ENCODE assay signal across 23 cellular contexts in the genomic region with DNA sequence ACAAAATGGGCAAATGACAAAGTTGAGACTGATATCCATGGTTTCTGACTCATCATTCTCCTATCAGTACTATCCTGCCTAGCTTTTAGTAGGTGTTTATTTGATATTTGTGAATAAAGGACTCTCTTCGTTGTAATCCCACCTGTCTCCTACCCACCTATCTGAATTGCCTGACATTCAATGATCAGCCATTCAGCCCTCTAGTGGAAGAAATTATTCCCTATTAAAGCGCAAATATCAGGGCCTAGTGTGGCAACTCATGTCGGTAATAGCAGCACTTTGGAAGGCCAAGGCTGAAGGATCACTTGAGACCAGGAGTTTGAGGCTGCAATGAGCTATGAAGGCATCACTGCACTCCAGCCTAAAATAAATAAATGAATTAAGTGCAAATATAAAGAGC.
DNase-seq lines count a peak whose midpoint lies in the region; ATAC-seq and TF ChIP-seq lines count a peak whose summit lies in the region.
"Had no signal": no experiment of that assay in that cellular context is flagged by ENCODE, and none has a peak within 500 bp of the region (broad histone marks: within the 10 kb centered on the region; RNA-seq: fewer than 3 reads in every experiment).

No MANE protein-coding gene starts in this region.

- no peaks in the 10 kb centered on the region for H3K9me3 ChIP-seq in BE2C
- no peaks in the 10 kb centered on the region for H3K9me3 ChIP-seq in Peyer's patch
- peaks cover 0 to 8% (median 1%) of the 10 kb centered on the region in 8 donors for H3K9me3 ChIP-seq in spleen
- H3K9me3 ChIP-seq: heart left ventricle had no signal

- H3K4me3 ChIP-seq in BE2C (ENCODE audit: low read depth, low read length) (no peak overlapping the region), H7 (ENCODE audit: insufficient read depth, low read depth, low read length) (no peak overlapping the region), kidney epithelial cell (ENCODE audit: low read depth, low read length) (no peak overlapping the region), Peyer's patch (no peak overlapping the region), spleen (no peak overlapping the region)
- H3K4me3 ChIP-seq: heart left ventricle had no signal

- TF ChIP-seq POLR2A in Peyer's patch (IDR thresholded peaks at IDR 0.05) = no peak
- TF ChIP-seq POLR2A in spleen (IDR thresholded peaks at IDR 0.05) = no peak

- H3K27ac ChIP-seq in VCaP (no peak overlapping the region), Peyer's patch (no peak overlapping the region), spleen (no peak overlapping the region)
- H3K27ac ChIP-seq: heart left ventricle, parathyroid adenoma had no signal

- no peak for DNase-seq in BE2C
- peak; percentile 41 for DNase-seq in H7
- no peak for DNase-seq in kidney epithelial cell (ENCODE audit: low read depth)
- DNase-seq in Peyer's patch = no peak
- no peak for DNase-seq in spleen
- DNase-seq: activated CD4-positive, CD25-positive, alpha-beta regulatory T cell treated with anti-CD3 and anti-CD28 coated beads, Interleukin-2, amount 50 U/mL, for 72 hours; activated gamma-delta T cell; CD4-positive, alpha-beta T cell; DMS153; effector CD8-positive, alpha-beta T cell; foreskin fibroblast; GDM1; heart left ventricle; NCI-H1092; NCI-H1930; stimulated activated CD4-positive, alpha-beta T cell treated with anti-CD3 and anti-CD28 coated beads, Interleukin-15, amount 100 ng/mL, for 24 hours had no signal

- intact Hi-C loops in spleen (cut with DNase I; ENCODE audit: low total_unique reads) = no loop called here

- TF ChIP-seq CTCF in BE2C (IDR thresholded peaks at IDR 0.05; ENCODE audit: low read depth, low read length) (0 out of 2 replicates have a peak, but pooled peaks have one; percentile 5), VCaP (conservative IDR thresholded peaks at IDR 0.05) (peak; percentile 37; the same call in 1 of the 2 replicates), kidney epithelial cell (IDR thresholded peaks at IDR 0.05; ENCODE audit: insufficient read depth, low read length, poor library complexity, severe bottlenecking) (peak; percentile 7), Peyer's patch (IDR thresholded peaks at IDR 0.05) (no peak), spleen (IDR thresholded peaks at IDR 0.05 in 8 of 11, conservative IDR thresholded peaks at IDR 0.05 in 3 of 11) (no peak)

- WGBS in spleen, 5 donors = 75 to 87% (median 86%) methylated on average over 3 of the region's 3 CpGs

- ATAC-seq in HG03457 (IDR thresholded peaks at IDR 0.05; ENCODE audit: unreplicated experiment) (no peak), HG02970 (IDR thresholded peaks at IDR 0.05; ENCODE audit: low FRiP score, unreplicated experiment) (no peak)
- ATAC-seq: heart left ventricle; natural killer cell treated with Interleukin-12 subunit alpha and Interleukin-12 subunit beta and Interleukin-15 and Interleukin-18, amount 100 ng/mL, for 72 hours; Panc1; sciatic nerve had no signal

- no peaks in the 10 kb centered on the region for H3K27me3 ChIP-seq in BE2C
- H3K27me3 ChIP-seq in H7 (ENCODE audit: control insufficient read depth, insufficient read depth, low read length) = no peaks in the 10 kb centered on the region
- no peaks in the 10 kb centered on the region for H3K27me3 ChIP-seq in kidney epithelial cell (ENCODE audit: control insufficient read depth, insufficient read depth, low read length)
- no peaks in the 10 kb centered on the region for H3K27me3 ChIP-seq in Peyer's patch
- no peaks in the 10 kb centered on the region for H3K27me3 ChIP-seq in spleen (replicated peaks in 1 of 7)
- H3K27me3 ChIP-seq: heart left ventricle had no signal

- H3K36me3 ChIP-seq in BE2C (no peaks in the 10 kb centered on the region), H7 (replicated peaks; ENCODE audit: control insufficient read depth, insufficient read depth, low read length) (no peaks in the 10 kb centered on the region), kidney epithelial cell (ENCODE audit: control insufficient read depth, insufficient read depth, low read length) (no peaks in the 10 kb centered on the region), Peyer's patch (no peaks in the 10 kb centered on the region), spleen (no peaks in the 10 kb centered on the region)
- H3K36me3 ChIP-seq: heart left ventricle had no signal

- H3K4me1 ChIP-seq in BE2C (no peaks in the 10 kb centered on the region), Peyer's patch (no peaks in the 10 kb centered on the region), spleen (no peaks in the 10 kb centered on the region)
- H3K4me1 ChIP-seq: heart left ventricle, parathyroid adenoma had no signal

Comparison
In these comparisons a context has a peak if more than half of its experiments do, and no peak if none do; other contexts are left out.
1. CTCF ChIP-seq: peak in BE2C (single experiment), VCaP (single experiment) and kidney epithelial cell (single experiment); none in Peyer's patch (0 of 6) and spleen (0 of 11).